8 cellular contexts compared by ENCODE assay signal in the genomic region with DNA sequence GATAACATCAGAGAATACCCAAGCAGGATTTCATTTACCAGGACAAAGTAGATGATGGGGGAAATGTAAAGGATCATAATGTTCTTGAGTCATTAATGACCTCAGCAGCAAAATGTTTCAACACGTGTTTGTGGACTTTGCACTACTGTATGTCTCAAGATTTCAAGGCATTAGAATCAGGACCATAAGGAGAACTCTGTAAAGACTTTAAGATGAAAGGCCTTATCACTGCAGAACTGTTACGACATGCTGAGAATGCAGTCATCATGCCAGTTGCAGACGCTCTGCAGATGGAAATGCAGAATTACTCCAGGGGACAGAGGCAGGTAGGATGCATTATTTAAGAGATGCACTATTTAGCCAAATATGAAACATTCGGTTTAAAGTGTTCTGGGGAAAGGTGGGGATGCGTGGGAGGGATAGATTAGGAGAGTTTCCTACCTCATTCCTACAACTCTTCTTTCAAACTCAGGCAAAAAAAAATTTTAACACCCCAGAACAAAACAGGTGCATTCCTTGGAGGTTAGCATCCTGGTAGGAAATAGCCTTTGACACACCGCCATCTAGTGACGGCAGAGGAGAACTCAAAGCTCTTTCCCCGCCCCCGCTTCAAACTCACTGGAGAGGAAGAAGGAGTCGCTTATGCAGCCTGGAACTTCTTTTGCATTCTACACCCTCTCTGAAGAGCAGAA. TPM values are rescaled to one million over a fixed set of nuclear protein-coding genes. Genes with fewer than 3 reads are reported as not detected.
DNase-seq lines count a peak whose midpoint lies in the region; ATAC-seq, FAIRE-seq and TF ChIP-seq lines count a peak whose summit lies in the region.

No MANE protein-coding gene starts in this region.

- H3K4me3 Mint-ChIP-seq in activated naive CD8-positive, alpha-beta T cell treated with anti-CD3 and anti-CD28 coated beads, Interleukin-2, amount 50 U/mL, for 24 hours, result no peak overlapping the region

- no peak overlapping the region for H3K4me3 ChIP-seq in left ventricle myocardium inferior

- no peaks in the 10 kb centered on the region for H3K9me3 ChIP-seq in left ventricle myocardium inferior (replicated peaks)

- H3K27me3 ChIP-seq in left ventricle myocardium inferior (ENCODE audit: low read depth), result peaks cover 51% of the 10 kb centered on the region

- no peaks in the 10 kb centered on the region for H3K36me3 Mint-ChIP-seq in activated naive CD8-positive, alpha-beta T cell treated with anti-CD3 and anti-CD28 coated beads, Interleukin-2, amount 50 U/mL, for 24 hours (ENCODE audit: low read depth)

- H3K27ac ChIP-seq in left ventricle myocardium inferior (replicated peaks), result no peak overlapping the region

- peak; percentile 76 for ATAC-seq in activated naive CD8-positive, alpha-beta T cell treated with anti-CD3 and anti-CD28 coated beads, Interleukin-2, amount 50 U/mL, for 24 hours
- no peak for ATAC-seq in GM21825 (IDR thresholded peaks at IDR 0.05; ENCODE audit: unreplicated experiment)

- no peaks in the 10 kb centered on the region for H3K4me1 Mint-ChIP-seq in activated naive CD8-positive, alpha-beta T cell treated with anti-CD3 and anti-CD28 coated beads, Interleukin-2, amount 50 U/mL, for 24 hours

- DNase-seq in GM12892 (ENCODE audit: insufficient read length) (peak; percentile 38), LoVo (ENCODE audit: low spot score) (peak; percentile 61), SW480 (ENCODE audit: low spot score) (peak; percentile 62), left ventricle myocardium inferior (peak; percentile 20), retina (peak; percentile 80)
- peak; percentile 70 for DNase-seq in activated naive CD8-positive, alpha-beta T cell treated with anti-CD3 and anti-CD28 coated beads, Interleukin-2, amount 50 U/mL, for 24 hours

- no peak overlapping the region for H3K27ac Mint-ChIP-seq in activated naive CD8-positive, alpha-beta T cell treated with anti-CD3 and anti-CD28 coated beads, Interleukin-2, amount 50 U/mL, for 24 hours

- intact Hi-C loops in left ventricle myocardium inferior (cut with micrococcal nuclease), result loop anchor here (5.0 kb wide), 1 partner anchor 651 kb away; no protein-coding TSS in a partner anchor

- TF ChIP-seq CTCF in left ventricle myocardium inferior (IDR thresholded peaks at IDR 0.05; ENCODE audit: borderline replicate concordance), result peak; percentile 87

- TF ChIP-seq POLR2A in GM12892 (IDR thresholded peaks at IDR 0.05; ENCODE audit: low read depth, low read length), result no peak

- peaks cover 14% of the 10 kb centered on the region for H3K27me3 Mint-ChIP-seq in activated naive CD8-positive, alpha-beta T cell treated with anti-CD3 and anti-CD28 coated beads, Interleukin-2, amount 50 U/mL, for 24 hours

- H3K36me3 ChIP-seq in left ventricle myocardium inferior, result no peaks in the 10 kb centered on the region

- H3K4me1 ChIP-seq in left ventricle myocardium inferior, result no peaks in the 10 kb centered on the region

- FAIRE-seq in A204.1 (lab: Jason Lieb, UNC), result peak; percentile 66
- peak; percentile 93 for FAIRE-seq in GM12892 (lab: Jason Lieb, UNC)

- no peaks in the 10 kb centered on the region for H3K9me3 Mint-ChIP-seq in activated naive CD8-positive, alpha-beta T cell treated with anti-CD3 and anti-CD28 coated beads, Interleukin-2, amount 50 U/mL, for 24 hours

RNA-seq across cellular contexts. Expression of a gene that starts 43.3 kb away (rescaled TPM):
- not detected for polyA plus RNA-seq in GM12892 (2012; ENCODE audit: missing spikeins)
- not detected for total RNA-seq in left ventricle myocardium inferior

Comparison
In these comparisons a context has a peak if more than half of its experiments do, and no peak if none do; other contexts are left out.
1. DNase-seq: peak in every context shown above with its lines; median percentile 80 in retina; 70 in activated naive CD8-positive, alpha-beta T cell treated with anti-CD3 and anti-CD28 coated beads, Interleukin-2, amount 50 U/mL, for 24 hours; 62 in SW480; 61 in LoVo; 38 in GM12892; 20 in left ventricle myocardium inferior.